In genomic region chr1:169508432-169509338, GRCh38 we compare ENCODE assay signal across 12 cellular contexts. TPM values are rescaled to one million over a fixed set of nuclear protein-coding genes. Genes with fewer than 3 reads are reported as not detected.
A peak's percentile ranks its signal among the peaks of the same experiment; 100 is the strongest.
DNase-seq lines count a peak whose midpoint lies in the region; ATAC-seq and TF ChIP-seq lines count a peak whose summit lies in the region.
"Had no signal": no experiment of that assay in that cellular context is flagged by ENCODE, and none has a peak within 500 bp of the region (broad histone marks: within the 10 kb centered on the region; RNA-seq: fewer than 3 reads in every experiment).

No MANE protein-coding gene starts in this region.

- WGBS in heart right ventricle, 2 donors: 27 to 33% methylated on average over 3 of the region's 3 CpGs

- TF ChIP-seq CTCF in left ventricle myocardium inferior (IDR thresholded peaks at IDR 0.05; ENCODE audit: borderline replicate concordance): no peak
- TF ChIP-seq CTCF in heart right ventricle (IDR thresholded peaks at IDR 0.05): no peak

- peak overlapping the region; percentile 11 for H3K27ac ChIP-seq in left ventricle myocardium inferior (replicated peaks)
- no peak overlapping the region for H3K27ac ChIP-seq in heart right ventricle
- no peak overlapping the region; the same call in 1 of the 2 replicates for H3K27ac ChIP-seq in SJCRH30
- H3K27ac ChIP-seq in substantia nigra (ENCODE audit: low read depth, low read length, poor library complexity, severe bottlenecking): no peak overlapping the region

- no peak for ATAC-seq in heart right ventricle
- peak; percentile 62 for ATAC-seq in left colon
- ATAC-seq in GM21529 (IDR thresholded peaks at IDR 0.05; ENCODE audit: unreplicated experiment): no peak

- intact Hi-C loops in left ventricle myocardium inferior (cut with micrococcal nuclease) (no loop called here), heart right ventricle (cut with DNase I) (loop anchor here in 1 of 10 donors (1.0 kb wide), 1 partner anchor 22 kb away; no protein-coding TSS in a partner anchor), left colon (cut with DNase I, micrococcal nuclease) (no loop called here)

- H3K36me3 ChIP-seq in left ventricle myocardium inferior: no peaks in the 10 kb centered on the region
- H3K36me3 ChIP-seq in heart right ventricle: no peaks in the 10 kb centered on the region
- no peaks in the 10 kb centered on the region for H3K36me3 ChIP-seq in SJCRH30

- no peaks in the 10 kb centered on the region for H3K27me3 ChIP-seq in left ventricle myocardium inferior (ENCODE audit: low read depth)
- no peaks in the 10 kb centered on the region for H3K27me3 ChIP-seq in heart right ventricle
- H3K27me3 ChIP-seq in SJCRH30: no peaks in the 10 kb centered on the region

- H3K4me1 ChIP-seq in left ventricle myocardium inferior: peaks cover 18% of the 10 kb centered on the region
- H3K4me1 ChIP-seq in heart right ventricle: peaks cover 0 to 35% (median 5%) of the 10 kb centered on the region in 9 donors
- H3K4me1 ChIP-seq in SJCRH30: peaks cover 7% of the 10 kb centered on the region

- H3K9me3 ChIP-seq in left ventricle myocardium inferior (replicated peaks) (no peaks in the 10 kb centered on the region), heart right ventricle (no peaks in the 10 kb centered on the region), SJCRH30 (replicated peaks) (0 out of 2 replicates have a peak, but pooled peaks cover 2% of the 10 kb centered on the region)

- no peak for DNase-seq in left ventricle myocardium inferior
- no peak for DNase-seq in heart right ventricle
- DNase-seq in SJCRH30: no peak
- no peak for DNase-seq in left colon
- no peak for DNase-seq in activated gamma-delta T cell treated with Interleukin-2 at 50 U/mL for 16 hours
- no peak for DNase-seq in activated CD4-positive, CD25-positive, alpha-beta regulatory T cell (lab: John Stamatoyannopoulos, UW)
- no peak for DNase-seq in substantia nigra (lab: John Stamatoyannopoulos, UW)
- DNase-seq: hypothalamus; NCI-H187; PC-3; stimulated activated CD4-positive, alpha-beta T cell treated with anti-CD3 and anti-CD28 coated beads, Interleukin-12 subunit alpha, Interleukin-12 subunit beta, amount 100 ng/mL, for 4 hours had no signal

- H3K4me3 ChIP-seq in left ventricle myocardium inferior (no peak overlapping the region), heart right ventricle (no peak overlapping the region), SJCRH30 (peak overlapping the region; percentile 37)

RNA-seq across cellular contexts. Expression of gene SLC19A2, which starts 22.9 kb away (rescaled TPM):
- 16.6 TPM for total RNA-seq in left ventricle myocardium inferior
- total RNA-seq in heart right ventricle: 10 to 100 TPM in 8 of 10 donors, 1 to 10 TPM in 2; 7.6 to 36.3 (median 16.1) TPM
- polyA plus RNA-seq in heart right ventricle: 10 to 100 TPM; 23.5 to 43.2 TPM
- total RNA-seq in SJCRH30 (2014; rRNA removed; shearing (Covaris generic)): 26.9 and 27.2 TPM in 2 replicates
- total RNA-seq in left colon: 1 to 10 TPM; 7.3 to 8.4 TPM
